15 cellular contexts compared by ENCODE assay signal in genomic region chr1:43121251-43121650, GRCh38. TPM values are rescaled to one million over a fixed set of nuclear protein-coding genes. Genes with fewer than 3 reads are reported as not detected.
DNase-seq lines count a peak whose midpoint lies in the region; ATAC-seq and TF ChIP-seq lines count a peak whose summit lies in the region.
"Had no signal": no experiment of that assay in that cellular context is flagged by ENCODE, and none has a peak within 500 bp of the region (broad histone marks: within the 10 kb centered on the region; RNA-seq: fewer than 3 reads in every experiment).

No MANE protein-coding gene starts in this region.

- TF ChIP-seq CTCF in kidney epithelial cell (IDR thresholded peaks at IDR 0.05; ENCODE audit: insufficient read depth, low read length, poor library complexity, severe bottlenecking) (no peak), omental fat pad (IDR thresholded peaks at IDR 0.05) (no peak)

- no peaks in the 10 kb centered on the region for H3K36me3 ChIP-seq in kidney epithelial cell (ENCODE audit: control insufficient read depth, insufficient read depth, low read length)
- H3K36me3 ChIP-seq: ascending aorta had no signal

- DNase-seq in COLO829 (ENCODE audit: low spot score) (peak; percentile 24), NCI-H1417 (lab: John Stamatoyannopoulos, UW) (peak; percentile 7 to 71 (median 47)), SK-N-DZ (ENCODE audit: low spot score) (peak; percentile 24), kidney epithelial cell (ENCODE audit: low read depth) (no peak), AG08396 (ENCODE audit: low spot score) (no peak), SW480 (ENCODE audit: low spot score) (no peak), omental fat pad (ENCODE audit: low spot score) (no peak)
- DNase-seq in activated effector memory CD4-positive, alpha-beta T cell treated with Interleukin-2 at 50 U/mL for 16 hours, result no peak
- DNase-seq: activated B cell treated with CpG ODN at 0.5 μM for 24 hours; activated T-cell treated with anti-CD3 and anti-CD28 coated beads, Interleukin-2, amount 50 U/mL, for 24 hours; NCI-H226; SHP77 treated with DMSO at 0.1 percent for 48 hours; stimulated activated CD4-positive, alpha-beta T cell treated with anti-CD3 and anti-CD28 coated beads, Interleukin-2, amount 100 ng/mL, for 48 hours; stimulated activated naive CD4-positive, alpha-beta T cell had no signal

- peak overlapping the region; percentile 20 for H3K4me3 ChIP-seq in kidney epithelial cell (ENCODE audit: low read depth, low read length)
- H3K4me3 ChIP-seq: ascending aorta had no signal

- ATAC-seq in omental fat pad (ENCODE audit: low FRiP score), result no peak

- H3K27me3 ChIP-seq in kidney epithelial cell (ENCODE audit: control insufficient read depth, insufficient read depth, low read length), result no peaks in the 10 kb centered on the region
- H3K27me3 ChIP-seq: ascending aorta had no signal

RNA-seq across cellular contexts. Expression of gene EBNA1BP2, which starts 50.8 kb away (rescaled TPM):
- polyA plus RNA-seq in SK-N-DZ (2014; cell fraction: cytosol; rRNA removed), result 109 and 124 TPM in 2 replicates
- 68.3 and 91.8 TPM in 2 replicates for polyA plus RNA-seq in SK-N-DZ (2014; cell fraction: nucleus; rRNA removed)
- total RNA-seq in kidney epithelial cell, result 89.3 and 119 TPM in 2 replicates
- 100 to 1,000 TPM in 1 of 4 donors, 10 to 100 TPM in 3; 41.5 to 110 (median 49.9) TPM for total RNA-seq in omental fat pad

RNA-seq across cellular contexts. Expression of gene CFAP57, which starts 50.9 kb away (rescaled TPM):
- polyA plus RNA-seq in SK-N-DZ (2014; cell fraction: cytosol; rRNA removed), result 0.08 and 0.32 TPM in 2 replicates
- 0.61 TPM in 1 of 2 replicates, not detected in the other for polyA plus RNA-seq in SK-N-DZ (2014; cell fraction: nucleus; rRNA removed)
- 0.34 and 4.8 TPM in 2 replicates for total RNA-seq in kidney epithelial cell
- under 1 TPM in 2 of 4 donors, not detected in 2; 0.12 to 0.46 TPM for total RNA-seq in omental fat pad
- total RNA-seq: activated B cell treated with CpG ODN at 0.5 μM for 24 hours, ascending aorta had no signal

Comparison
In these comparisons a context has a peak if more than half of its experiments do, and no peak if none do; other contexts are left out.
1. DNase-seq: peak in COLO829 (single experiment), NCI-H1417 (3 of 3) and SK-N-DZ (single experiment); none in kidney epithelial cell (single experiment), AG08396 (single experiment), SW480 (single experiment), omental fat pad (single experiment) and activated effector memory CD4-positive, alpha-beta T cell treated with Interleukin-2 at 50 U/mL for 16 hours (single experiment).